Comparison of ENCODE assay signal across 1 cellular context in the genomic region with DNA sequence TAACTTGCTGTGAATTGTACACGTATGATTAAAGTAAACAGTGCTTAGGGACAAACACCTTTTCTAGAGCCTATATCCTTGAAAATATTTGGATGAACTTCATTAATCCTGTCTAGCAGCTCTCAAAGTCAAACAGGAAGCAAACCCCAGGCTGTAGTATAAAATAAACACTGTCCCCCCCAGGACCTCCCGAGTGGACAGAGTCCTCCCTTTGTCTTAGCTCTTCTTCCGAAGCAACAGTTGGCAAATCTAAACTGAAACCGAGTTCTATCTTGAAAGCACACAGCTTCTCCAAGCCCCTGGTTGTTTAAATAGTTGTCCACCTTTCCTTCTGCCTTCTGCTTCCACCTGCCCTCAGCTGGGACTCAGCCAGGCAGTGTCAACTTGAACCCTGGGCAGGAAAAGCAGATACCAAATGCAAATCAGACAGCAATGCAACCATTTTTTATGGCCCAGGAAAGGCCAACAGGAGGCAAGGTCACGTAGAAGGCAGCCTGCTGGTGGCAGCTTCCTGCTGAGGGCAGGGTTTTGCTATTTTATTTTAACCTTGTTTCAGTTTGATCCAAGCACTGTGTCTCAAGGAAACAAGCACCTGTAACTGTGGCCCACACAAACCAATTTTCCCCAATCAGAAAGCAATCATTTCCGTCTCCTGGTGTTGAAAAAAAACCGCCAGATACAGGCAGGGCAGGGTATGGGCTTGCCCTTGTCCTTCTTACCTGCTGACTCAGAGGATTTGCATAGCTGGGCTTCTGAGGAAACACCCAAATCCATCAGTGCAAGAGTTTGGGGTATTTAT.
TF ChIP-seq lines count a peak whose summit lies in the region.

No MANE protein-coding gene starts in this region.

TF ChIP-seq in H1, 55 proteins besides CTCF, POLR2A, EP300 and RAD21 (continued from another document):
- TF ChIP-seq, protein P1, sequence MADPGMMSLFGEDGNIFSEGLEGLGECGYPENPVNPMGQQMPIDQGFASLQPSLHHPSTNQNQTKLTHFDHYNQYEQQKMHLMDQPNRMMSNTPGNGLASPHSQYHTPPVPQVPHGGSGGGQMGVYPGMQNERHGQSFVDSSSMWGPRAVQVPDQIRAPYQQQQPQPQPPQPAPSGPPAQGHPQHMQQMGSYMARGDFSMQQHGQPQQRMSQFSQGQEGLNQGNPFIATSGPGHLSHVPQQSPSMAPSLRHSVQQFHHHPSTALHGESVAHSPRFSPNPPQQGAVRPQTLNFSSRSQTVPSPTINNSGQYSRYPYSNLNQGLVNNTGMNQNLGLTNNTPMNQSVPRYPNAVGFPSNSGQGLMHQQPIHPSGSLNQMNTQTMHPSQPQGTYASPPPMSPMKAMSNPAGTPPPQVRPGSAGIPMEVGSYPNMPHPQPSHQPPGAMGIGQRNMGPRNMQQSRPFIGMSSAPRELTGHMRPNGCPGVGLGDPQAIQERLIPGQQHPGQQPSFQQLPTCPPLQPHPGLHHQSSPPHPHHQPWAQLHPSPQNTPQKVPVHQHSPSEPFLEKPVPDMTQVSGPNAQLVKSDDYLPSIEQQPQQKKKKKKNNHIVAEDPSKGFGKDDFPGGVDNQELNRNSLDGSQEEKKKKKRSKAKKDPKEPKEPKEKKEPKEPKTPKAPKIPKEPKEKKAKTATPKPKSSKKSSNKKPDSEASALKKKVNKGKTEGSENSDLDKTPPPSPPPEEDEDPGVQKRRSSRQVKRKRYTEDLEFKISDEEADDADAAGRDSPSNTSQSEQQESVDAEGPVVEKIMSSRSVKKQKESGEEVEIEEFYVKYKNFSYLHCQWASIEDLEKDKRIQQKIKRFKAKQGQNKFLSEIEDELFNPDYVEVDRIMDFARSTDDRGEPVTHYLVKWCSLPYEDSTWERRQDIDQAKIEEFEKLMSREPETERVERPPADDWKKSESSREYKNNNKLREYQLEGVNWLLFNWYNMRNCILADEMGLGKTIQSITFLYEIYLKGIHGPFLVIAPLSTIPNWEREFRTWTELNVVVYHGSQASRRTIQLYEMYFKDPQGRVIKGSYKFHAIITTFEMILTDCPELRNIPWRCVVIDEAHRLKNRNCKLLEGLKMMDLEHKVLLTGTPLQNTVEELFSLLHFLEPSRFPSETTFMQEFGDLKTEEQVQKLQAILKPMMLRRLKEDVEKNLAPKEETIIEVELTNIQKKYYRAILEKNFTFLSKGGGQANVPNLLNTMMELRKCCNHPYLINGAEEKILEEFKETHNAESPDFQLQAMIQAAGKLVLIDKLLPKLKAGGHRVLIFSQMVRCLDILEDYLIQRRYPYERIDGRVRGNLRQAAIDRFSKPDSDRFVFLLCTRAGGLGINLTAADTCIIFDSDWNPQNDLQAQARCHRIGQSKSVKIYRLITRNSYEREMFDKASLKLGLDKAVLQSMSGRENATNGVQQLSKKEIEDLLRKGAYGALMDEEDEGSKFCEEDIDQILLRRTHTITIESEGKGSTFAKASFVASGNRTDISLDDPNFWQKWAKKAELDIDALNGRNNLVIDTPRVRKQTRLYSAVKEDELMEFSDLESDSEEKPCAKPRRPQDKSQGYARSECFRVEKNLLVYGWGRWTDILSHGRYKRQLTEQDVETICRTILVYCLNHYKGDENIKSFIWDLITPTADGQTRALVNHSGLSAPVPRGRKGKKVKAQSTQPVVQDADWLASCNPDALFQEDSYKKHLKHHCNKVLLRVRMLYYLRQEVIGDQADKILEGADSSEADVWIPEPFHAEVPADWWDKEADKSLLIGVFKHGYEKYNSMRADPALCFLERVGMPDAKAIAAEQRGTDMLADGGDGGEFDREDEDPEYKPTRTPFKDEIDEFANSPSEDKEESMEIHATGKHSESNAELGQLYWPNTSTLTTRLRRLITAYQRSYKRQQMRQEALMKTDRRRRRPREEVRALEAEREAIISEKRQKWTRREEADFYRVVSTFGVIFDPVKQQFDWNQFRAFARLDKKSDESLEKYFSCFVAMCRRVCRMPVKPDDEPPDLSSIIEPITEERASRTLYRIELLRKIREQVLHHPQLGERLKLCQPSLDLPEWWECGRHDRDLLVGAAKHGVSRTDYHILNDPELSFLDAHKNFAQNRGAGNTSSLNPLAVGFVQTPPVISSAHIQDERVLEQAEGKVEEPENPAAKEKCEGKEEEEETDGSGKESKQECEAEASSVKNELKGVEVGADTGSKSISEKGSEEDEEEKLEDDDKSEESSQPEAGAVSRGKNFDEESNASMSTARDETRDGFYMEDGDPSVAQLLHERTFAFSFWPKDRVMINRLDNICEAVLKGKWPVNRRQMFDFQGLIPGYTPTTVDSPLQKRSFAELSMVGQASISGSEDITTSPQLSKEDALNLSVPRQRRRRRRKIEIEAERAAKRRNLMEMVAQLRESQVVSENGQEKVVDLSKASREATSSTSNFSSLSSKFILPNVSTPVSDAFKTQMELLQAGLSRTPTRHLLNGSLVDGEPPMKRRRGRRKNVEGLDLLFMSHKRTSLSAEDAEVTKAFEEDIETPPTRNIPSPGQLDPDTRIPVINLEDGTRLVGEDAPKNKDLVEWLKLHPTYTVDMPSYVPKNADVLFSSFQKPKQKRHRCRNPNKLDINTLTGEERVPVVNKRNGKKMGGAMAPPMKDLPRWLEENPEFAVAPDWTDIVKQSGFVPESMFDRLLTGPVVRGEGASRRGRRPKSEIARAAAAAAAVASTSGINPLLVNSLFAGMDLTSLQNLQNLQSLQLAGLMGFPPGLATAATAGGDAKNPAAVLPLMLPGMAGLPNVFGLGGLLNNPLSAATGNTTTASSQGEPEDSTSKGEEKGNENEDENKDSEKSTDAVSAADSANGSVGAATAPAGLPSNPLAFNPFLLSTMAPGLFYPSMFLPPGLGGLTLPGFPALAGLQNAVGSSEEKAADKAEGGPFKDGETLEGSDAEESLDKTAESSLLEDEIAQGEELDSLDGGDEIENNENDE (IDR thresholded peaks at IDR 0.05; ENCODE audit: insufficient replicate concordance, low read length) = no peak
- TF ChIP-seq CTBP2 (IDR thresholded peaks at IDR 0.05; ENCODE audit: borderline replicate concordance, insufficient read depth, insufficient read length, low read length) = no peak
- TF ChIP-seq PHF8 (conservative IDR thresholded peaks at IDR 0.05; ENCODE audit: low read depth, low read length) = no peak
- no peak for TF ChIP-seq GABPA (IDR thresholded peaks at IDR 0.05; ENCODE audit: borderline replicate concordance, insufficient read depth, low read length)
- TF ChIP-seq TEAD4 (IDR thresholded peaks at IDR 0.05; ENCODE audit: low read depth, low read length) = no peak
- TF ChIP-seq, protein P2, sequence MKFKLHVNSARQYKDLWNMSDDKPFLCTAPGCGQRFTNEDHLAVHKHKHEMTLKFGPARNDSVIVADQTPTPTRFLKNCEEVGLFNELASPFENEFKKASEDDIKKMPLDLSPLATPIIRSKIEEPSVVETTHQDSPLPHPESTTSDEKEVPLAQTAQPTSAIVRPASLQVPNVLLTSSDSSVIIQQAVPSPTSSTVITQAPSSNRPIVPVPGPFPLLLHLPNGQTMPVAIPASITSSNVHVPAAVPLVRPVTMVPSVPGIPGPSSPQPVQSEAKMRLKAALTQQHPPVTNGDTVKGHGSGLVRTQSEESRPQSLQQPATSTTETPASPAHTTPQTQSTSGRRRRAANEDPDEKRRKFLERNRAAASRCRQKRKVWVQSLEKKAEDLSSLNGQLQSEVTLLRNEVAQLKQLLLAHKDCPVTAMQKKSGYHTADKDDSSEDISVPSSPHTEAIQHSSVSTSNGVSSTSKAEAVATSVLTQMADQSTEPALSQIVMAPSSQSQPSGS (IDR thresholded peaks at IDR 0.05; ENCODE audit: low read length) = no peak
- TF ChIP-seq MAFK (IDR thresholded peaks at IDR 0.05; ENCODE audit: low read depth, low read length) = no peak
- no peak for TF ChIP-seq SIN3A (conservative IDR thresholded peaks at IDR 0.05 in 1 of 2, IDR thresholded peaks at IDR 0.05 in 1 of 2; ENCODE audit: low read depth in 1 of 2, low read length in 2 of 2)
- no peak for TF ChIP-seq SAP30 (IDR thresholded peaks at IDR 0.05; ENCODE audit: insufficient read depth, insufficient replicate concordance, low read length)
- TF ChIP-seq SP2 (IDR thresholded peaks at IDR 0.05; ENCODE audit: low read length) = no peak
- no peak for TF ChIP-seq SP4 (IDR thresholded peaks at IDR 0.05; ENCODE audit: low read length)
- no peak for TF ChIP-seq TBP (IDR thresholded peaks at IDR 0.05; ENCODE audit: low read depth, low read length)
- TF ChIP-seq EZH2 (IDR thresholded peaks at IDR 0.05; ENCODE audit: low read depth, low read length, severe bottlenecking) = no peak
- TF ChIP-seq TCF12 (IDR thresholded peaks at IDR 0.05; ENCODE audit: low read depth, low read length) = no peak
